In genomic region chr19:45154064-45154827, GRCh38 we compare ENCODE assay signal across 1 cellular context.
TF ChIP-seq lines count a peak whose summit lies in the region.

No MANE protein-coding gene starts in this region.

TF ChIP-seq in K562, 482 proteins besides CTCF, POLR2A, EP300 and RAD21 (continued from another document and continues in another):
- TF ChIP-seq, protein P1, sequence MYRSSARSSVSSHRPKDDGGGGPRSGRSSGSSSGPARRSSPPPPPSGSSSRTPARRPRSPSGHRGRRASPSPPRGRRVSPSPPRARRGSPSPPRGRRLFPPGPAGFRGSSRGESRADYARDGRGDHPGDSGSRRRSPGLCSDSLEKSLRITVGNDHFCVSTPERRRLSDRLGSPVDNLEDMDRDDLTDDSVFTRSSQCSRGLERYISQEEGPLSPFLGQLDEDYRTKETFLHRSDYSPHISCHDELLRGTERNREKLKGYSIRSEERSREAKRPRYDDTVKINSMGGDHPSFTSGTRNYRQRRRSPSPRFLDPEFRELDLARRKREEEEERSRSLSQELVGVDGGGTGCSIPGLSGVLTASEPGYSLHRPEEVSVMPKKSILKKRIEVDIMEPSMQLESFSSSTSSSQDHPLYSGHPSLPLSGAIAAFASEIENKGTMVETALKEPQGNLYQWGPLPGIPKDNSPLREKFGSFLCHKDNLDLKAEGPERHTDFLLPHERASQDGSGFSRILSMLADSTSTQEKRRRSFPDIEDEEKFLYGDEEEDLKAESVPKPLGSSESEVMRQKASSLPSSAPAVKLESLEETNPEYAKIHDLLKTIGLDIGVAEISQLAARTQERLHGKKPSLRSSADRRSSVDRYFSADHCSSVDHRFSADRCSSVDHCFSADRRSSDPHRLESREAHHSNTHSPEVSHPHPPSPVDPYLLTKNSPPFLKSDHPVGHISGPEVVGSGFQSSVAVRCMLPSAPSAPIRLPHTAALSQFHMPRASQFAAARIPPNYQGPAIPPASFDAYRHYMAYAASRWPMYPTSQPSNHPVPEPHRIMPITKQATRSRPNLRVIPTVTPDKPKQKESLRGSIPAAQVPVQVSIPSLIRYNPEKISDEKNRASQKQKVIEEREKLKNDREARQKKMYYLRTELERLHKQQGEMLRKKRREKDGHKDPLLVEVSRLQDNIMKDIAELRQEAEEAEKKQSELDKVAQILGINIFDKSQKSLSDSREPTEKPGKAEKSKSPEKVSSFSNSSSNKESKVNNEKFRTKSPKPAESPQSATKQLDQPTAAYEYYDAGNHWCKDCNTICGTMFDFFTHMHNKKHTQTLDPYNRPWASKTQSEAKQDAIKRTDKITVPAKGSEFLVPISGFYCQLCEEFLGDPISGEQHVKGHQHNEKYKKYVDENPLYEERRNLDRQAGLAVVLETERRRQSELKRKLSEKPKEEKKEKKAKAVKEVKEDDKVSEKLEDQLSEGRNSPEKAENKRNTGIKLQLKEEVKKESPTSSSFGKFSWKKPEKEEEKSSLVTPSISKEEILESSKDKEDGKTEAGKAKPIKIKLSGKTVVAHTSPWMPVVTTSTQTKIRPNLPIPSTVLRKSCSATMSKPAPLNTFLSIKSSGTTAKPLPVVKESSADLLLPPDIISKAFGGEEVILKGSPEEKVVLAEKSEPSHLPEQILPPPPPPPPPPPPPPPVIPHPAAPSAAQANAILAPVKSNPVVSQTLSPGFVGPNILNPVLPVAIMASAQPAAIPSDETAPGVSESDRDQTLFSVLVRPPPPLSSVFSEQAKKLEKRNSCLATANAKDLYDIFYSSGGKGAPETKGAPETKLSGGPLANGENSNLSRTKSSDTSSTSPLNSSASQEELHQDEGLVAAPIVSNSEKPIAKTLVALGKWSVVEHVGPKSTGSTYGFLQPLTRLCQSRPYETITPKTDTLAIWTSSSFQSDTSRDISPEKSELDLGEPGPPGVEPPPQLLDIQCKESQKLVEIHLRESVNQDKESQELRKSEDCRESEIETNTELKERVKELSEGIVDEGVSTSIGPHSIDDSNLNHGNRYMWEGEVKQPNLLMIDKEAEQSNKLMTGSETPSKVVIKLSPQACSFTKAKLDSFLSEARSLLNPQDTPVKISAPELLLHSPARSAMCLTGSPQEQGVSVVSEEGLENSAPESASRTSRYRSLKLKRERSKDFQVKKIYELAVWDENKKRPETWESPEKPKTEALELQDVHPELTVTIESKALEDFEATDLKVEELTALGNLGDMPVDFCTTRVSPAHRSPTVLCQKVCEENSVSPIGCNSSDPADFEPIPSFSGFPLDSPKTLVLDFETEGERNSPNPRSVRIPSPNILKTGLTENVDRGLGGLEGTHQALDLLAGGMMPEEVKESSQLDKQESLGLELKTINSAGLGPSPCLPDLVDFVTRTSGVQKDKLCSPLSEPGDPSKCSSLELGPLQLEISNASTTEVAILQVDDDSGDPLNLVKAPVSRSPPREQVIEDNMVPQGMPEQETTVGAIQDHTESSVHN (IDR thresholded peaks at IDR 0.05; ENCODE audit: borderline replicate concordance in 1 of 2, low read depth in 1 of 2) = peak in 1 of 2 experiments; percentile 76; a peak in 1 of 4 replicates
- TF ChIP-seq LCOR (CRISPR knock-in tag; IDR thresholded peaks at IDR 0.05) (peak; percentile 99), MYC (IDR thresholded peaks at IDR 0.05; ENCODE audit: low read depth, low read length) (peak; percentile 63; the same call in 1 of the 2 replicates), MYC (CRISPR knock-in tag; IDR thresholded peaks at IDR 0.05; ENCODE audit: borderline replicate concordance, low read depth) (no peak), ELF2 (CRISPR knock-in tag; IDR thresholded peaks at IDR 0.05) (no peak), ZBTB7A (IDR thresholded peaks at IDR 0.05; ENCODE audit: borderline replicate concordance, control insufficient read depth, low read depth, low read length) (peak; percentile 34; the same call in 1 of the 2 replicates), CEBPZ (IDR thresholded peaks at IDR 0.05; ENCODE audit: borderline replicate concordance, low read depth, low read length) (no peak), USF2 (CRISPR knock-in tag; IDR thresholded peaks at IDR 0.05) (peak; percentile 86), CTBP1 (IDR thresholded peaks at IDR 0.05; ENCODE audit: borderline replicate concordance) (peak; percentile 25; the same call in 1 of the 2 replicates), NR2C2 (CRISPR knock-in tag; IDR thresholded peaks at IDR 0.05) (0 out of 2 replicates have a peak, but pooled peaks have one; percentile 47), NR2C2 (tag; IDR thresholded peaks at IDR 0.05) (peak; percentile 82), HCFC1 (IDR thresholded peaks at IDR 0.05; ENCODE audit: low read depth, low read length) (no peak), KLF6 (CRISPR knock-in tag; IDR thresholded peaks at IDR 0.05; ENCODE audit: borderline replicate concordance) (0 out of 2 replicates have a peak, but pooled peaks have one; percentile 15), ESRRA (IDR thresholded peaks at IDR 0.05; ENCODE audit: borderline replicate concordance, low read depth) (peak; percentile 37; the same call in 1 of the 2 replicates), BHLHE40 (IDR thresholded peaks at IDR 0.05; ENCODE audit: low read length) (peak; percentile 89), NRF1 (conservative IDR thresholded peaks at IDR 0.05 in 1 of 2, IDR thresholded peaks at IDR 0.05 in 1 of 2) (peak; percentile 17 to 33; a peak in 2 of 4 replicates), ZNF436 (CRISPR knock-in tag; IDR thresholded peaks at IDR 0.05) (peak; percentile 46; the same call in 1 of the 2 replicates), RBM14 (IDR thresholded peaks at IDR 0.05; ENCODE audit: borderline replicate concordance, insufficient read depth, low read depth, low read length) (no peak), CXXC5 (CRISPR knock-in tag; IDR thresholded peaks at IDR 0.05) (peak; percentile 51)
- TF ChIP-seq, protein P2, sequence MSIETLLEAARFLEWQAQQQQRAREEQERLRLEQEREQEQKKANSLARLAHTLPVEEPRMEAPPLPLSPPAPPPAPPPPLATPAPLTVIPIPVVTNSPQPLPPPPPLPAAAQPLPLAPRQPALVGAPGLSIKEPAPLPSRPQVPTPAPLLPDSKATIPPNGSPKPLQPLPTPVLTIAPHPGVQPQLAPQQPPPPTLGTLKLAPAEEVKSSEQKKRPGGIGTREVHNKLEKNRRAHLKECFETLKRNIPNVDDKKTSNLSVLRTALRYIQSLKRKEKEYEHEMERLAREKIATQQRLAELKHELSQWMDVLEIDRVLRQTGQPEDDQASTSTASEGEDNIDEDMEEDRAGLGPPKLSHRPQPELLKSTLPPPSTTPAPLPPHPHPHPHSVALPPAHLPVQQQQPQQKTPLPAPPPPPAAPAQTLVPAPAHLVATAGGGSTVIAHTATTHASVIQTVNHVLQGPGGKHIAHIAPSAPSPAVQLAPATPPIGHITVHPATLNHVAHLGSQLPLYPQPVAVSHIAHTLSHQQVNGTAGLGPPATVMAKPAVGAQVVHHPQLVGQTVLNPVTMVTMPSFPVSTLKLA (conservative IDR thresholded peaks at IDR 0.05) = peak in 1 of 2 experiments; percentile 95; a peak in 2 of 4 replicates
- TF ChIP-seq, protein P3, sequence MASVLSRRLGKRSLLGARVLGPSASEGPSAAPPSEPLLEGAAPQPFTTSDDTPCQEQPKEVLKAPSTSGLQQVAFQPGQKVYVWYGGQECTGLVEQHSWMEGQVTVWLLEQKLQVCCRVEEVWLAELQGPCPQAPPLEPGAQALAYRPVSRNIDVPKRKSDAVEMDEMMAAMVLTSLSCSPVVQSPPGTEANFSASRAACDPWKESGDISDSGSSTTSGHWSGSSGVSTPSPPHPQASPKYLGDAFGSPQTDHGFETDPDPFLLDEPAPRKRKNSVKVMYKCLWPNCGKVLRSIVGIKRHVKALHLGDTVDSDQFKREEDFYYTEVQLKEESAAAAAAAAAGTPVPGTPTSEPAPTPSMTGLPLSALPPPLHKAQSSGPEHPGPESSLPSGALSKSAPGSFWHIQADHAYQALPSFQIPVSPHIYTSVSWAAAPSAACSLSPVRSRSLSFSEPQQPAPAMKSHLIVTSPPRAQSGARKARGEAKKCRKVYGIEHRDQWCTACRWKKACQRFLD (CRISPR knock-in tag; IDR thresholded peaks at IDR 0.05) = 0 out of 2 replicates have a peak, but pooled peaks have one; percentile 35
- TF ChIP-seq, protein P4, sequence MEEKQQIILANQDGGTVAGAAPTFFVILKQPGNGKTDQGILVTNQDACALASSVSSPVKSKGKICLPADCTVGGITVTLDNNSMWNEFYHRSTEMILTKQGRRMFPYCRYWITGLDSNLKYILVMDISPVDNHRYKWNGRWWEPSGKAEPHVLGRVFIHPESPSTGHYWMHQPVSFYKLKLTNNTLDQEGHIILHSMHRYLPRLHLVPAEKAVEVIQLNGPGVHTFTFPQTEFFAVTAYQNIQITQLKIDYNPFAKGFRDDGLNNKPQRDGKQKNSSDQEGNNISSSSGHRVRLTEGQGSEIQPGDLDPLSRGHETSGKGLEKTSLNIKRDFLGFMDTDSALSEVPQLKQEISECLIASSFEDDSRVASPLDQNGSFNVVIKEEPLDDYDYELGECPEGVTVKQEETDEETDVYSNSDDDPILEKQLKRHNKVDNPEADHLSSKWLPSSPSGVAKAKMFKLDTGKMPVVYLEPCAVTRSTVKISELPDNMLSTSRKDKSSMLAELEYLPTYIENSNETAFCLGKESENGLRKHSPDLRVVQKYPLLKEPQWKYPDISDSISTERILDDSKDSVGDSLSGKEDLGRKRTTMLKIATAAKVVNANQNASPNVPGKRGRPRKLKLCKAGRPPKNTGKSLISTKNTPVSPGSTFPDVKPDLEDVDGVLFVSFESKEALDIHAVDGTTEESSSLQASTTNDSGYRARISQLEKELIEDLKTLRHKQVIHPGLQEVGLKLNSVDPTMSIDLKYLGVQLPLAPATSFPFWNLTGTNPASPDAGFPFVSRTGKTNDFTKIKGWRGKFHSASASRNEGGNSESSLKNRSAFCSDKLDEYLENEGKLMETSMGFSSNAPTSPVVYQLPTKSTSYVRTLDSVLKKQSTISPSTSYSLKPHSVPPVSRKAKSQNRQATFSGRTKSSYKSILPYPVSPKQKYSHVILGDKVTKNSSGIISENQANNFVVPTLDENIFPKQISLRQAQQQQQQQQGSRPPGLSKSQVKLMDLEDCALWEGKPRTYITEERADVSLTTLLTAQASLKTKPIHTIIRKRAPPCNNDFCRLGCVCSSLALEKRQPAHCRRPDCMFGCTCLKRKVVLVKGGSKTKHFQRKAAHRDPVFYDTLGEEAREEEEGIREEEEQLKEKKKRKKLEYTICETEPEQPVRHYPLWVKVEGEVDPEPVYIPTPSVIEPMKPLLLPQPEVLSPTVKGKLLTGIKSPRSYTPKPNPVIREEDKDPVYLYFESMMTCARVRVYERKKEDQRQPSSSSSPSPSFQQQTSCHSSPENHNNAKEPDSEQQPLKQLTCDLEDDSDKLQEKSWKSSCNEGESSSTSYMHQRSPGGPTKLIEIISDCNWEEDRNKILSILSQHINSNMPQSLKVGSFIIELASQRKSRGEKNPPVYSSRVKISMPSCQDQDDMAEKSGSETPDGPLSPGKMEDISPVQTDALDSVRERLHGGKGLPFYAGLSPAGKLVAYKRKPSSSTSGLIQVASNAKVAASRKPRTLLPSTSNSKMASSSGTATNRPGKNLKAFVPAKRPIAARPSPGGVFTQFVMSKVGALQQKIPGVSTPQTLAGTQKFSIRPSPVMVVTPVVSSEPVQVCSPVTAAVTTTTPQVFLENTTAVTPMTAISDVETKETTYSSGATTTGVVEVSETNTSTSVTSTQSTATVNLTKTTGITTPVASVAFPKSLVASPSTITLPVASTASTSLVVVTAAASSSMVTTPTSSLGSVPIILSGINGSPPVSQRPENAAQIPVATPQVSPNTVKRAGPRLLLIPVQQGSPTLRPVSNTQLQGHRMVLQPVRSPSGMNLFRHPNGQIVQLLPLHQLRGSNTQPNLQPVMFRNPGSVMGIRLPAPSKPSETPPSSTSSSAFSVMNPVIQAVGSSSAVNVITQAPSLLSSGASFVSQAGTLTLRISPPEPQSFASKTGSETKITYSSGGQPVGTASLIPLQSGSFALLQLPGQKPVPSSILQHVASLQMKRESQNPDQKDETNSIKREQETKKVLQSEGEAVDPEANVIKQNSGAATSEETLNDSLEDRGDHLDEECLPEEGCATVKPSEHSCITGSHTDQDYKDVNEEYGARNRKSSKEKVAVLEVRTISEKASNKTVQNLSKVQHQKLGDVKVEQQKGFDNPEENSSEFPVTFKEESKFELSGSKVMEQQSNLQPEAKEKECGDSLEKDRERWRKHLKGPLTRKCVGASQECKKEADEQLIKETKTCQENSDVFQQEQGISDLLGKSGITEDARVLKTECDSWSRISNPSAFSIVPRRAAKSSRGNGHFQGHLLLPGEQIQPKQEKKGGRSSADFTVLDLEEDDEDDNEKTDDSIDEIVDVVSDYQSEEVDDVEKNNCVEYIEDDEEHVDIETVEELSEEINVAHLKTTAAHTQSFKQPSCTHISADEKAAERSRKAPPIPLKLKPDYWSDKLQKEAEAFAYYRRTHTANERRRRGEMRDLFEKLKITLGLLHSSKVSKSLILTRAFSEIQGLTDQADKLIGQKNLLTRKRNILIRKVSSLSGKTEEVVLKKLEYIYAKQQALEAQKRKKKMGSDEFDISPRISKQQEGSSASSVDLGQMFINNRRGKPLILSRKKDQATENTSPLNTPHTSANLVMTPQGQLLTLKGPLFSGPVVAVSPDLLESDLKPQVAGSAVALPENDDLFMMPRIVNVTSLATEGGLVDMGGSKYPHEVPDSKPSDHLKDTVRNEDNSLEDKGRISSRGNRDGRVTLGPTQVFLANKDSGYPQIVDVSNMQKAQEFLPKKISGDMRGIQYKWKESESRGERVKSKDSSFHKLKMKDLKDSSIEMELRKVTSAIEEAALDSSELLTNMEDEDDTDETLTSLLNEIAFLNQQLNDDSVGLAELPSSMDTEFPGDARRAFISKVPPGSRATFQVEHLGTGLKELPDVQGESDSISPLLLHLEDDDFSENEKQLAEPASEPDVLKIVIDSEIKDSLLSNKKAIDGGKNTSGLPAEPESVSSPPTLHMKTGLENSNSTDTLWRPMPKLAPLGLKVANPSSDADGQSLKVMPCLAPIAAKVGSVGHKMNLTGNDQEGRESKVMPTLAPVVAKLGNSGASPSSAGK (IDR thresholded peaks at IDR 0.05) = no peak
